ENCODE assay signal across 8 cellular contexts in the genomic region with DNA sequence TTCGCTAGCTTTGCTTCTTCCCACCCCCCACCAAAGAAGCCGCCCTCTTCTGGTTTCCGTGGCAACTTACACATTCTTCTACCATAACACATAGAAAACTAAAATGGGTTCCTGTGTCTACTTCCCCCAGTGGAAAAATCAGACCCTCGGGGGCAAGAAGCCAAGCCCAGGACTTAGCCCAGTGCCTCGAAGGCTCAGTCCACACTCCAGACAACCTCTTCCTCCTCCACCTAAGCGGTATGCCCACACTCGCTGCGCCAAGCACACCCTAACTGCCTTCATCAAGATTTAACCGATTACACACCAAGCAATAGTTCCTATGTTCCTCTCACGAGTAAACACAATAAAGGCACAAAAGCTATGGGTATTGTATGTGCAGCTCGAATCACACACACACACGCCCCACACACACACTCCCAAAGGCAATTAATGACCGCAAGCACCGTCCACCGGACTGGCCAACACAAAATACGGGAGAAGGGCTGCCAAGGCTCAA. TPM values are rescaled to one million over a fixed set of nuclear protein-coding genes. Genes with fewer than 3 reads are reported as not detected.
DNase-seq lines count a peak whose midpoint lies in the region; ATAC-seq and TF ChIP-seq lines count a peak whose summit lies in the region.

No MANE protein-coding gene starts in this region.

- TF ChIP-seq CTCF in neutrophil (IDR thresholded peaks at IDR 0.05), result peak; percentile 15
- TF ChIP-seq CTCF in thyroid gland (IDR thresholded peaks at IDR 0.05), result peak in 1 of 6 experiments; percentile 3

- ATAC-seq in HG03045 (IDR thresholded peaks at IDR 0.05; ENCODE audit: unreplicated experiment), result peak; percentile 27

- DNase-seq in RPMI8226 (peak; percentile 49), foreskin melanocyte (peak; percentile 74), thyroid gland (peak; percentile 42 to 51), NCI-H2029 treated with DMSO at 0.1 percent for 48 hours (lab: John Stamatoyannopoulos, UW) (no peak)
- DNase-seq in activated naive CD4-positive, alpha-beta T cell treated with Interleukin-2 at 50 U/mL for 16 hours, result peak; percentile 70

- no peak for TF ChIP-seq POLR2A in thyroid gland (IDR thresholded peaks at IDR 0.05)

- H3K4me3 ChIP-seq in GM08714 (ENCODE audit: low read length), result peak overlapping the region; percentile 97
- H3K4me3 ChIP-seq in neutrophil (ENCODE audit: low read depth in 1 of 2, low read length in 1 of 2), result peak overlapping the region; percentile 96 to 98
- peak overlapping the region; percentile 81 to 100 (median 84) for H3K4me3 ChIP-seq in thyroid gland (replicated peaks in 1 of 3)

- WGBS in thyroid gland, 2 donors, result 0 to 1% methylated on average over 15 to 16 of the region's 16 CpGs

- intact Hi-C loops in thyroid gland (cut with DNase I), result no loop called here

- H3K4me1 ChIP-seq in neutrophil (ENCODE audit: control insufficient read depth in 1 of 2, insufficient read depth in 1 of 2, low read depth in 1 of 2, low read length in 1 of 2), result peaks cover 17 to 21% of the 10 kb centered on the region in 2 experiments
- H3K4me1 ChIP-seq in thyroid gland, result peaks cover 15 to 24% of the 10 kb centered on the region in 2 donors

- H3K36me3 ChIP-seq in neutrophil (peaks cover 6% of the 10 kb centered on the region), thyroid gland (peaks cover 2 to 5% of the 10 kb centered on the region in 2 donors)

- H3K27ac ChIP-seq in neutrophil (peak overlapping the region; percentile 96), thyroid gland (peak overlapping the region; percentile 82 to 95 (median 91))

- H3K27me3 ChIP-seq in neutrophil (peaks cover 20% of the 10 kb centered on the region), thyroid gland (no peaks in the 10 kb centered on the region)

- H3K9me3 ChIP-seq in neutrophil, result no peaks in the 10 kb centered on the region
- H3K9me3 ChIP-seq in thyroid gland, result no peaks in the 10 kb centered on the region

RNA-seq across cellular contexts. Expression of a gene that starts 0.5 kb away (rescaled TPM):
- total RNA-seq in thyroid gland, result 10 to 100 TPM; 42.4 to 57.2 (median 48.4) TPM

RNA-seq across cellular contexts. Expression of a gene that starts 20.9 kb away (rescaled TPM):
- 100 to 1,000 TPM in 1 of 4 donors, 10 to 100 TPM in 3; 77.3 to 101 (median 86.8) TPM for total RNA-seq in thyroid gland
